ENCODE assay signal across 20 cellular contexts in genomic region chr18:5979176-5979888, GRCh38.
DNase-seq lines count a peak whose midpoint lies in the region; TF ChIP-seq lines count a peak whose summit lies in the region.
"Had no signal": no experiment of that assay in that cellular context is flagged by ENCODE, and none has a peak within 500 bp of the region (broad histone marks: within the 10 kb centered on the region; RNA-seq: fewer than 3 reads in every experiment).

No MANE protein-coding gene starts in this region.

- DNase-seq in GM23248 (peak; percentile 3), esophagus muscularis mucosa (ENCODE audit: extremely low spot score) (peak; percentile 79), osteocyte (ENCODE audit: extremely low spot score, unreplicated experiment) (peak; percentile 49), dorsolateral prefrontal cortex (no peak), mesothelial cell of epicardium (ENCODE audit: low spot score in 2 of 2, unreplicated experiment in 2 of 2) (no peak), NCI-H82 (lab: John Stamatoyannopoulos, UW) (no peak)
- no peak for DNase-seq in CD8-positive, alpha-beta memory T cell
- DNase-seq: DMS153, DND-41, NCI-H1092, NCI-H1417 treated with DMSO at 0.1 percent for 48 hours, NCI-H1694 treated with DMSO at 0.1 percent for 48 hours, NCI-H2081, NCI-H2227 treated with DMSO at 0.1 percent for 48 hours, NCI-H526 treated with DMSO at 0.1 percent for 48 hours, SIG-M5 had no signal

- no peak for TF ChIP-seq EP300 in esophagus muscularis mucosa (IDR thresholded peaks at IDR 0.05)

- intact Hi-C loops in esophagus muscularis mucosa (cut with DNase I): no loop called here
- intact Hi-C loops in dorsolateral prefrontal cortex (cut with DNase I): no loop called here

- H3K9me3 ChIP-seq in GM23248 (ENCODE audit: low read depth) (no peaks in the 10 kb centered on the region), SU-DHL-6 (ENCODE audit: insufficient read depth, low read length) (no peaks in the 10 kb centered on the region), esophagus muscularis mucosa (no peaks in the 10 kb centered on the region)
- no peaks in the 10 kb centered on the region for H3K9me3 ChIP-seq in CD8-positive, alpha-beta memory T cell (ENCODE audit: low read length)

- no peaks in the 10 kb centered on the region for H4K20me1 ChIP-seq in GM23248 (ENCODE audit: insufficient read depth)
- H4K20me1 ChIP-seq in SU-DHL-6 (ENCODE audit: low read depth, low read length): no peaks in the 10 kb centered on the region

- H3K9ac ChIP-seq in GM23248 (no peak overlapping the region), SU-DHL-6 (ENCODE audit: low read length) (peak overlapping the region; percentile 35)
- H3K9ac ChIP-seq: KMS-11 had no signal

- WGBS in GM23248 (ENCODE audit: low coverage in 1 of 2, low lambda C conversion rate in 2 of 2, missing lambda C conversion rate in 2 of 2), 2 experiments: 69% methylated on average over 3 of the region's 3 CpGs
- WGBS in esophagus muscularis mucosa: 62% methylated on average over 2 of the region's 3 CpGs

- H3K27ac Mint-ChIP-seq in osteocyte (ENCODE audit: unreplicated experiment): no peak overlapping the region
- no peak overlapping the region for H3K27ac Mint-ChIP-seq in mesothelial cell of epicardium
- H3K27ac Mint-ChIP-seq in CD8-positive, alpha-beta memory T cell: no peak overlapping the region
- H3K27ac Mint-ChIP-seq: IgD-negative memory B cell had no signal

- in situ Hi-C loops in GM23248 (cut with MboI): no loop called here

- H3F3A ChIP-seq in GM23248 (ENCODE audit: insufficient read depth) (peaks cover 14% of the 10 kb centered on the region; the same call in 1 of the 2 replicates), SU-DHL-6 (ENCODE audit: insufficient read depth) (0 out of 2 replicates have a peak, but pooled peaks cover 4% of the 10 kb centered on the region)

- H2AFZ ChIP-seq in GM23248 (no peak overlapping the region), SU-DHL-6 (ENCODE audit: low read depth, low read length, severe bottlenecking) (no peak overlapping the region)

- H3K4me2 ChIP-seq in GM23248 (ENCODE audit: unreplicated experiment) (no peak overlapping the region), SU-DHL-6 (ENCODE audit: low read depth, low read length, poor library complexity, severe bottlenecking) (peak overlapping the region; percentile 32)
- H3K4me2 ChIP-seq: KMS-11 had no signal

- peaks cover 9% of the 10 kb centered on the region for H3K4me1 Mint-ChIP-seq in osteocyte (ENCODE audit: unreplicated experiment)
- H3K4me1 Mint-ChIP-seq in mesothelial cell of epicardium: peaks cover 17% of the 10 kb centered on the region
- H3K4me1 Mint-ChIP-seq in CD8-positive, alpha-beta memory T cell: no peaks in the 10 kb centered on the region

- H3K27me3 ChIP-seq in GM23248 (replicated peaks; ENCODE audit: insufficient read depth): peaks cover 9% of the 10 kb centered on the region
- H3K27me3 ChIP-seq in SU-DHL-6 (ENCODE audit: low read length): no peaks in the 10 kb centered on the region
- H3K27me3 ChIP-seq in esophagus muscularis mucosa: no peaks in the 10 kb centered on the region
- no peaks in the 10 kb centered on the region for H3K27me3 ChIP-seq in dorsolateral prefrontal cortex
- no peaks in the 10 kb centered on the region for H3K27me3 ChIP-seq in CD8-positive, alpha-beta memory T cell (ENCODE audit: insufficient read depth, low read length, poor library complexity, severe bottlenecking)

- H3K27ac ChIP-seq in GM23248 (no peak overlapping the region), SU-DHL-6 (ENCODE audit: low read depth, low read length) (peak overlapping the region; percentile 36), esophagus muscularis mucosa (replicated peaks in 1 of 4) (no peak overlapping the region), dorsolateral prefrontal cortex (no peak overlapping the region)
- H3K27ac ChIP-seq in CD8-positive, alpha-beta memory T cell (ENCODE audit: low read depth, low read length): no peak overlapping the region
- H3K27ac ChIP-seq: KMS-11, SK-N-MC had no signal

- H3K27me3 Mint-ChIP-seq in osteocyte (ENCODE audit: unreplicated experiment) (no peaks in the 10 kb centered on the region), mesothelial cell of epicardium (ENCODE audit: low read depth) (no peaks in the 10 kb centered on the region)
- no peaks in the 10 kb centered on the region for H3K27me3 Mint-ChIP-seq in CD8-positive, alpha-beta memory T cell

- H3K9me2 ChIP-seq in GM23248 (ENCODE audit: insufficient read depth) (no peaks in the 10 kb centered on the region), SU-DHL-6 (replicated peaks; ENCODE audit: insufficient read depth, low read length) (no peaks in the 10 kb centered on the region)

- H3K4me3 Mint-ChIP-seq in osteocyte (ENCODE audit: unreplicated experiment): no peak overlapping the region
- H3K4me3 Mint-ChIP-seq in mesothelial cell of epicardium: no peak overlapping the region
- H3K4me3 Mint-ChIP-seq in CD8-positive, alpha-beta memory T cell: no peak overlapping the region

- TF ChIP-seq POLR2A in esophagus muscularis mucosa (IDR thresholded peaks at IDR 0.05; ENCODE audit: low read depth): no peak

- H3K36me3 ChIP-seq in GM23248 (ENCODE audit: low read depth) (no peaks in the 10 kb centered on the region), SU-DHL-6 (ENCODE audit: low read length) (no peaks in the 10 kb centered on the region), esophagus muscularis mucosa (no peaks in the 10 kb centered on the region)
- H3K36me3 ChIP-seq in CD8-positive, alpha-beta memory T cell (ENCODE audit: insufficient read depth, low read length): no peaks in the 10 kb centered on the region

- TF ChIP-seq CTCF in SU-DHL-6 (IDR thresholded peaks at IDR 0.05; ENCODE audit: insufficient read depth, low read length, poor library complexity, severe bottlenecking) (no peak), esophagus muscularis mucosa (IDR thresholded peaks at IDR 0.05) (no peak), osteocyte (IDR thresholded peaks at IDR 0.05) (no peak), dorsolateral prefrontal cortex (IDR thresholded peaks at IDR 0.05 in 54 of 56, conservative IDR thresholded peaks at IDR 0.05 in 2 of 56; ENCODE audit: low read depth in 1 of 56, partially characterized antibody in 56 of 56) (no peak), mesothelial cell of epicardium (IDR thresholded peaks at IDR 0.05; ENCODE audit: unreplicated experiment) (no peak)

- POLR2A ChIA-PET in CD8-positive, alpha-beta memory T cell (lab: Charles Lee): no interaction called here

- CTCF ChIA-PET in CD8-positive, alpha-beta memory T cell (lab: Charles Lee): no interaction called here

- no peaks in the 10 kb centered on the region for H3K9me3 Mint-ChIP-seq in osteocyte (ENCODE audit: unreplicated experiment)
- no peaks in the 10 kb centered on the region for H3K9me3 Mint-ChIP-seq in mesothelial cell of epicardium
- no peaks in the 10 kb centered on the region for H3K9me3 Mint-ChIP-seq in CD8-positive, alpha-beta memory T cell
- H3K9me3 Mint-ChIP-seq: IgD-negative memory B cell had no signal

- no peaks in the 10 kb centered on the region for H3K36me3 Mint-ChIP-seq in osteocyte (ENCODE audit: unreplicated experiment)
- H3K36me3 Mint-ChIP-seq in mesothelial cell of epicardium: peaks cover 2% of the 10 kb centered on the region
- no peaks in the 10 kb centered on the region for H3K36me3 Mint-ChIP-seq in CD8-positive, alpha-beta memory T cell
- H3K36me3 Mint-ChIP-seq: IgD-negative memory B cell had no signal

- H3K4me1 ChIP-seq in GM23248 (ENCODE audit: insufficient read depth) (peaks cover 12% of the 10 kb centered on the region), esophagus muscularis mucosa (no peaks in the 10 kb centered on the region)
- H3K4me1 ChIP-seq in CD8-positive, alpha-beta memory T cell (ENCODE audit: insufficient read depth, low read length): no peaks in the 10 kb centered on the region

- H3K4me3 ChIP-seq in GM23248: no peak overlapping the region
- H3K4me3 ChIP-seq in SU-DHL-6 (ENCODE audit: insufficient read depth, low read length, poor library complexity, severe bottlenecking): no peak overlapping the region
- no peak overlapping the region for H3K4me3 ChIP-seq in esophagus muscularis mucosa
- H3K4me3 ChIP-seq in dorsolateral prefrontal cortex: no peak overlapping the region
- H3K4me3 ChIP-seq in CD8-positive, alpha-beta memory T cell (ENCODE audit: low read length): no peak overlapping the region
- H3K4me3 ChIP-seq: SK-N-MC had no signal

- H3K79me2 ChIP-seq in GM23248 (ENCODE audit: insufficient read depth): no peaks in the 10 kb centered on the region
- H3K79me2 ChIP-seq in SU-DHL-6 (ENCODE audit: insufficient read depth, low read length): no peaks in the 10 kb centered on the region

Comparison
In these comparisons a context has a peak if more than half of its experiments do, and no peak if none do; other contexts are left out.
1. DNase-seq: peak in GM23248 (single experiment), esophagus muscularis mucosa (single experiment) and osteocyte (single experiment); none in dorsolateral prefrontal cortex (0 of 10), mesothelial cell of epicardium (0 of 2), NCI-H82 (single experiment) and CD8-positive, alpha-beta memory T cell (0 of 5).